In the genomic region with DNA sequence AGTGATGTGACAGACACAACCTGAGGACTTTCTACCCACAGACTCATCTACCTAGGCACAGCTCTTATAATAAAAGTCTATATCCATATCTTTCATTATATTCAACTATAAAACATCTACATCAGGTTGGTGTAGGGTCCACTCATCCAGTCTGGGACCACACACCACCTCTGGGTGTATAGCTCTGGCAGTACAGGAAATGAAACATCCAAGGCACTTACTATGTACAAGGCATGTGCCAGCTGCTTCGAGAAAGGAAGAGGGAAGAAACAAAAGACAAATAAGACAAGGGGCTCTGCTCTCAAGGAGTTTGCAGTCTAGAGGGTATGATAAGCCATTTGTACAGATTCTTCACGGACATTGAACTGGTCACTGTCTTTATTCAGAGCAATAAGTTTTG, we compare ENCODE assay signal across 18 cellular contexts. TPM values are rescaled to one million over a fixed set of nuclear protein-coding genes. Genes with fewer than 3 reads are reported as not detected.
"Had no signal": no experiment of that assay in that cellular context is flagged by ENCODE, and none has a peak within 500 bp of the region (broad histone marks: within the 10 kb centered on the region; RNA-seq: fewer than 3 reads in every experiment).

No MANE protein-coding gene starts in this region.

- H3K4me1 Mint-ChIP-seq: central memory CD8-positive, alpha-beta T cell had no signal

- H3K9me3 ChIP-seq: body of pancreas, left lung, suprapubic skin had no signal

- H3K4me3 ChIP-seq: body of pancreas, left lung, suprapubic skin had no signal

- DNase-seq: activated CD4-positive, alpha-beta T cell treated with anti-CD3 and anti-CD28 coated beads for 4 hours; activated CD8-positive, alpha-beta memory T cell treated with anti-CD3 and anti-CD28 coated beads, Interleukin-2, amount 50 U/mL, for 4 hours; activated CD8-positive, alpha-beta T cell treated with anti-CD3 and anti-CD28 coated beads for 36 hours; activated effector memory CD4-positive, alpha-beta T cell treated with anti-CD3 and anti-CD28 coated beads, Interleukin-2, amount 50 U/mL, for 16 hours; activated T-cell treated with anti-CD3 and anti-CD28 coated beads, Interleukin-2, amount 50 U/mL, for 48 hours; body of pancreas; cortex of kidney; effector CD8-positive, alpha-beta T cell; left lung; naive thymus-derived CD8-positive, alpha-beta T cell; right cardiac atrium; small intestine; stimulated activated naive CD8-positive, alpha-beta T cell treated with anti-CD3 and anti-CD28 coated beads, Interleukin-15, Interleukin-2, amounts not matched to agents 100 U/mL and 50 U/mL, for 24 hours; WERI-Rb-1 had no signal

- H3K9me3 Mint-ChIP-seq: activated CD8-positive, alpha-beta T cell treated with anti-CD3 and anti-CD28 coated beads for 36 hours; activated naive CD4-positive, alpha-beta T cell treated with anti-CD3 and anti-CD28 coated beads, Interleukin-2, amount 50 U/mL, for 72 hours; central memory CD8-positive, alpha-beta T cell; naive thymus-derived CD8-positive, alpha-beta T cell; type B pancreatic cell had no signal

- H3K27me3 ChIP-seq: body of pancreas, left lung, suprapubic skin had no signal

- ATAC-seq: activated CD8-positive, alpha-beta T cell treated with anti-CD3 and anti-CD28 coated beads for 36 hours; activated naive CD4-positive, alpha-beta T cell treated with anti-CD3 and anti-CD28 coated beads, Interleukin-2, amount 50 U/mL, for 72 hours; body of pancreas; left lung; naive thymus-derived CD8-positive, alpha-beta T cell; right cardiac atrium; stimulated activated naive CD8-positive, alpha-beta T cell treated with anti-CD3 and anti-CD28 coated beads, Interleukin-15, Interleukin-2, amounts not matched to agents 100 U/mL and 50 U/mL, for 24 hours had no signal

- H3K27ac Mint-ChIP-seq: activated CD8-positive, alpha-beta T cell treated with anti-CD3 and anti-CD28 coated beads for 36 hours; activated naive CD4-positive, alpha-beta T cell treated with anti-CD3 and anti-CD28 coated beads, Interleukin-2, amount 50 U/mL, for 72 hours; naive thymus-derived CD8-positive, alpha-beta T cell; type B pancreatic cell had no signal

- H3K36me3 ChIP-seq: left lung, suprapubic skin, WERI-Rb-1 had no signal

- H3K36me3 Mint-ChIP-seq: activated naive CD4-positive, alpha-beta T cell treated with anti-CD3 and anti-CD28 coated beads, Interleukin-2, amount 50 U/mL, for 72 hours; naive thymus-derived CD8-positive, alpha-beta T cell had no signal

- H3K27me3 Mint-ChIP-seq: type B pancreatic cell had no signal

- H3K27ac ChIP-seq: body of pancreas, suprapubic skin, WERI-Rb-1 had no signal

- H3K4me3 Mint-ChIP-seq: activated CD8-positive, alpha-beta T cell treated with anti-CD3 and anti-CD28 coated beads for 36 hours; central memory CD8-positive, alpha-beta T cell; naive thymus-derived CD8-positive, alpha-beta T cell; type B pancreatic cell had no signal

RNA-seq across cellular contexts. Expression of gene KIF13A, which starts 18.6 kb away (rescaled TPM):
- total RNA-seq: activated CD8-positive, alpha-beta T cell treated with anti-CD3 and anti-CD28 coated beads for 36 hours had no signal
